1 cellular context compared by ENCODE assay signal in the genomic region with DNA sequence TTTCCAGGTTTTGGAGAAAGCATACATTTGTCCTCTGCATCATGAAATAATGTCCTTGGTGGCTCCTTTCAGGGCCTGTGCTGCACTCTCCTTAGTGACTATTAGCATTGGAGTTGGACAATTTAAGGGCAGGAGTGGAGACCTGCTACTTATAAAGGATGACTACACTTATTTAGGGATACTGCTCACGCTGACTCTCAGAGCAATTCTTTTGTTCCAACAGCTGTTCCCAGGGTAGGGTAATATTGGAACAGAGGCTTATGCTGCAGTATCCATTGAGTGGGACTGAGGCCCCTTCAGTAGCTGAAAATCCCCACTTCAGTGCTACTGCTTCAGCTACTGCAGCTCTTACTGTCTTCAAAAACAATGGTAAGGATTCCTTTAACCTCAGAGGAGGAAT.
TF ChIP-seq lines count a peak whose summit lies in the region.

No MANE protein-coding gene starts in this region.

TF ChIP-seq in H1, 55 proteins besides CTCF, POLR2A, EP300 and RAD21 (continued from another document):
- TF ChIP-seq, protein P1, sequence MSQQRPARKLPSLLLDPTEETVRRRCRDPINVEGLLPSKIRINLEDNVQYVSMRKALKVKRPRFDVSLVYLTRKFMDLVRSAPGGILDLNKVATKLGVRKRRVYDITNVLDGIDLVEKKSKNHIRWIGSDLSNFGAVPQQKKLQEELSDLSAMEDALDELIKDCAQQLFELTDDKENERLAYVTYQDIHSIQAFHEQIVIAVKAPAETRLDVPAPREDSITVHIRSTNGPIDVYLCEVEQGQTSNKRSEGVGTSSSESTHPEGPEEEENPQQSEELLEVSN (IDR thresholded peaks at IDR 0.05) = no peak
- no peak for TF ChIP-seq SIN3A (conservative IDR thresholded peaks at IDR 0.05 in 1 of 2, IDR thresholded peaks at IDR 0.05 in 1 of 2; ENCODE audit: low read depth in 1 of 2, low read length in 2 of 2)
